10 cellular contexts compared by ENCODE assay signal in genomic region chr4:70818173-70818856, GRCh38. TPM values are rescaled to one million over a fixed set of nuclear protein-coding genes. Genes with fewer than 3 reads are reported as not detected.
A peak's percentile ranks its signal among the peaks of the same experiment; 100 is the strongest.
DNase-seq lines count a peak whose midpoint lies in the region; ATAC-seq and TF ChIP-seq lines count a peak whose summit lies in the region.
"Had no signal": no experiment of that assay in that cellular context is flagged by ENCODE, and none has a peak within 500 bp of the region (broad histone marks: within the 10 kb centered on the region; RNA-seq: fewer than 3 reads in every experiment).

No MANE protein-coding gene starts in this region.

- H3K27me3 Mint-ChIP-seq in natural killer cell (ENCODE audit: low read depth in 2 of 2) = no peaks in the 10 kb centered on the region

- no peak for TF ChIP-seq CTCF in natural killer cell (IDR thresholded peaks at IDR 0.05)

- H3K4me3 Mint-ChIP-seq in natural killer cell = no peak overlapping the region
- H3K4me3 Mint-ChIP-seq: T-helper 2 cell treated with Interferon-gamma antibody and Interleukin-4, amounts not matched to agents 5 μg/mL and 100 μg/mL, for 36 hours had no signal

- H3K27ac Mint-ChIP-seq in natural killer cell = peak overlapping the region; percentile 12 to 23
- H3K27ac Mint-ChIP-seq: T-helper 2 cell treated with Interferon-gamma antibody and Interleukin-4, amounts not matched to agents 5 μg/mL and 100 μg/mL, for 36 hours had no signal

- peaks cover 0 to 14% of the 10 kb centered on the region in 2 donors for H3K4me1 Mint-ChIP-seq in natural killer cell

- DNase-seq in KG1 (lab: John Stamatoyannopoulos, UW) = peak; percentile 15
- no peak for DNase-seq in natural killer cell
- no peak for DNase-seq in DMS 273 treated with DMSO at 0.1 percent for 48 hours (lab: John Stamatoyannopoulos, UW)
- DNase-seq in Ammon's horn (ENCODE audit: low spot score) = no peak
- DNase-seq in RKO (ENCODE audit: low spot score) = no peak
- DNase-seq: colonic mucosa; NK-92 treated with Interleukin-12 subunit alpha and Interleukin-12 subunit beta, amount 100 ng/mL, for 24 hours had no signal

- intact Hi-C loops in natural killer cell (cut with micrococcal nuclease) = no loop called here

- no peaks in the 10 kb centered on the region for H3K36me3 Mint-ChIP-seq in natural killer cell

- no peaks in the 10 kb centered on the region for H3K9me3 Mint-ChIP-seq in natural killer cell
- H3K9me3 Mint-ChIP-seq: T-helper 2 cell treated with Interferon-gamma antibody and Interleukin-4, amounts not matched to agents 5 μg/mL and 100 μg/mL, for 36 hours had no signal

- ATAC-seq in GM18517 (IDR thresholded peaks at IDR 0.05; ENCODE audit: unreplicated experiment) (peak; percentile 43), GM21619 (IDR thresholded peaks at IDR 0.05; ENCODE audit: unreplicated experiment) (peak; percentile 63), natural killer cell (no peak)

RNA-seq across cellular contexts. Expression of gene GRSF1, which starts 21.4 kb away (rescaled TPM):
- total RNA-seq in natural killer cell = 10 to 100 TPM; 33.4 to 50.8 (median 43.0) TPM

Comparison
In these comparisons a context has a peak if more than half of its experiments do, and no peak if none do; other contexts are left out.
1. ATAC-seq: peak in GM18517 (single experiment) and GM21619 (single experiment); none in natural killer cell (0 of 3).